ENCODE assay signal across 10 cellular contexts in genomic region chr2:1141079-1141478, GRCh38.
"Had no signal": no experiment of that assay in that cellular context is flagged by ENCODE, and none has a peak within 500 bp of the region (broad histone marks: within the 10 kb centered on the region; RNA-seq: fewer than 3 reads in every experiment).

No MANE protein-coding gene starts in this region.

- DNase-seq: cerebellar nuclear complex; cortex of kidney; foreskin fibroblast; stimulated activated naive CD4-positive, alpha-beta T cell treated with Interleukin-2 at 50 U/mL for 16 hours; stomach had no signal

- H3K36me3 ChIP-seq: neutrophil, pancreas, stomach, thyroid gland had no signal

- H3K9me3 ChIP-seq: neutrophil, pancreas, stomach, thyroid gland had no signal

- ATAC-seq: sciatic nerve had no signal

- H3K4me1 ChIP-seq: pancreas, stomach, thyroid gland had no signal

- H3K27me3 ChIP-seq: neutrophil, pancreas, stomach, thyroid gland had no signal

- H3K4me3 ChIP-seq: lung, pancreas, stomach, thyroid gland had no signal

- H3K27ac ChIP-seq: neutrophil, pancreas, thyroid gland had no signal
